ENCODE assay signal across 9 cellular contexts in genomic region chr2:96806468-96807126, GRCh38. TPM values are rescaled to one million over a fixed set of nuclear protein-coding genes. Genes with fewer than 3 reads are reported as not detected.
DNase-seq lines count a peak whose midpoint lies in the region; ATAC-seq and TF ChIP-seq lines count a peak whose summit lies in the region.
"Had no signal": no experiment of that assay in that cellular context is flagged by ENCODE, and none has a peak within 500 bp of the region (broad histone marks: within the 10 kb centered on the region; RNA-seq: fewer than 3 reads in every experiment).

No MANE protein-coding gene starts in this region.

- H3K36me3 Mint-ChIP-seq in activated CD4-positive, alpha-beta memory T cell treated with anti-CD3 and anti-CD28 coated beads for 36 hours, result peaks cover 1% of the 10 kb centered on the region

- H3K4me3 Mint-ChIP-seq in activated CD4-positive, alpha-beta memory T cell treated with anti-CD3 and anti-CD28 coated beads for 36 hours, result peak overlapping the region; percentile 45

- peaks cover 0 to 31% of the 10 kb centered on the region in 2 donors for H3K36me3 ChIP-seq in vagina

- no peak overlapping the region for H3K27ac ChIP-seq in vagina

- DNase-seq in Caki2 (ENCODE audit: low read depth) (peak; percentile 89), kidney glomerular epithelial cell (lab: John Stamatoyannopoulos, UW) (peak; percentile 35), cerebellar cortex (ENCODE audit: low spot score) (no peak), H4 (ENCODE audit: low spot score) (no peak), NCI-H345 (lab: John Stamatoyannopoulos, UW) (no peak), vagina (ENCODE audit: extremely low spot score in 2 of 2) (no peak)
- DNase-seq in activated CD4-positive, alpha-beta memory T cell treated with anti-CD3 and anti-CD28 coated beads for 36 hours, result peak; percentile 56
- DNase-seq: DMS153 had no signal

- no peaks in the 10 kb centered on the region for H3K9me3 Mint-ChIP-seq in activated CD4-positive, alpha-beta memory T cell treated with anti-CD3 and anti-CD28 coated beads for 36 hours

- peak; percentile 52 for ATAC-seq in GM21825 (IDR thresholded peaks at IDR 0.05; ENCODE audit: unreplicated experiment)

- peaks cover 13% of the 10 kb centered on the region for H3K4me1 Mint-ChIP-seq in activated CD4-positive, alpha-beta memory T cell treated with anti-CD3 and anti-CD28 coated beads for 36 hours (ENCODE audit: low read depth)

- H3K4me3 ChIP-seq in vagina, result no peak overlapping the region

- H3K4me1 ChIP-seq in vagina, result peaks cover 2% of the 10 kb centered on the region

- in situ Hi-C loops in Caki2 (cut with HindIII; ENCODE audit: low pct_unique_long_range_greater_than_20kb, low sequenced_read_pairs), result no loop called here

- H3K27ac Mint-ChIP-seq in activated CD4-positive, alpha-beta memory T cell treated with anti-CD3 and anti-CD28 coated beads for 36 hours, result peak overlapping the region; percentile 68

- TF ChIP-seq POLR2A in vagina (IDR thresholded peaks at IDR 0.05), result no peak

- H3K27me3 ChIP-seq in vagina, result no peaks in the 10 kb centered on the region

- CTCF ChIA-PET in activated CD4-positive, alpha-beta memory T cell treated with anti-CD3 and anti-CD28 coated beads for 36 hours (lab: Charles Lee), result interaction anchor here (0.6 to 1.4 kb wide), 5 partner anchors 10 to 204 kb away, joined by 3 to 4 read pairs (median 3); partner anchors contain the start of gene CNNM3

- POLR2A ChIA-PET in activated CD4-positive, alpha-beta memory T cell treated with anti-CD3 and anti-CD28 coated beads for 36 hours (lab: Charles Lee), result interaction anchor here (1.5 kb wide), 1 partner anchor 269 kb away, joined by 3 read pairs; no protein-coding TSS in a partner anchor

- H3K27me3 Mint-ChIP-seq in activated CD4-positive, alpha-beta memory T cell treated with anti-CD3 and anti-CD28 coated beads for 36 hours, result no peaks in the 10 kb centered on the region

- intact Hi-C loops in activated CD4-positive, alpha-beta memory T cell treated with anti-CD3 and anti-CD28 coated beads for 36 hours (cut with micrococcal nuclease), result loop anchor here (1.0 to 10.0 kb wide), 2 partner anchors 10 to 172 kb away; partner anchors contain the start of genes CNNM3 and KANSL3
- intact Hi-C loops in vagina (cut with DNase I), result no loop called here

- H3K9me3 ChIP-seq in vagina, result no peaks in the 10 kb centered on the region

- no peak for TF ChIP-seq CTCF in vagina (IDR thresholded peaks at IDR 0.05)

RNA-seq across cellular contexts. Expression of gene CNNM3, which starts 9.5 kb away (rescaled TPM):
- 28.7 and 41.7 TPM in 2 replicates for total RNA-seq in Caki2 (2014; rRNA removed; shearing (Covaris generic); ENCODE audit: low replicate concordance)
- 10 to 100 TPM; 16.3 to 22.2 TPM for total RNA-seq in activated CD4-positive, alpha-beta memory T cell treated with anti-CD3 and anti-CD28 coated beads for 36 hours
- 3.4 and 3.5 TPM in 2 replicates for total RNA-seq in H4 (2014; rRNA removed; shearing (Covaris generic))
- 16.5 TPM for total RNA-seq in vagina

RNA-seq across cellular contexts. Expression of gene ANKRD23, which starts 37.2 kb away (rescaled TPM):
- total RNA-seq in Caki2 (2014; rRNA removed; shearing (Covaris generic); ENCODE audit: low replicate concordance), result 1.3 and 9.4 TPM in 2 replicates
- total RNA-seq in activated CD4-positive, alpha-beta memory T cell treated with anti-CD3 and anti-CD28 coated beads for 36 hours, result 1 to 10 TPM; 5.8 to 7.6 TPM
- 0.55 and 0.58 TPM in 2 replicates for total RNA-seq in H4 (2014; rRNA removed; shearing (Covaris generic))
- total RNA-seq in vagina, result 0.98 TPM

RNA-seq across cellular contexts. Expression of gene CNNM4, which starts 45.9 kb away (rescaled TPM):
- total RNA-seq in Caki2 (2014; rRNA removed; shearing (Covaris generic); ENCODE audit: low replicate concordance), result 23.5 and 24.3 TPM in 2 replicates
- 1 to 10 TPM; 7.5 to 8.2 TPM for total RNA-seq in activated CD4-positive, alpha-beta memory T cell treated with anti-CD3 and anti-CD28 coated beads for 36 hours
- total RNA-seq in H4 (2014; rRNA removed; shearing (Covaris generic)), result 3.0 and 3.4 TPM in 2 replicates
- 8.3 TPM for total RNA-seq in vagina

RNA-seq across cellular contexts. Expression of gene ANKRD39, which starts 51.2 kb away (rescaled TPM):
- total RNA-seq in Caki2 (2014; rRNA removed; shearing (Covaris generic); ENCODE audit: low replicate concordance), result 33.2 and 53.3 TPM in 2 replicates
- 10 to 100 TPM; 29.0 to 35.1 TPM for total RNA-seq in activated CD4-positive, alpha-beta memory T cell treated with anti-CD3 and anti-CD28 coated beads for 36 hours
- total RNA-seq in H4 (2014; rRNA removed; shearing (Covaris generic)), result 11.0 and 17.7 TPM in 2 replicates
- total RNA-seq in vagina, result 20.4 TPM

Comparison
In these comparisons a context has a peak if more than half of its experiments do, and no peak if none do; other contexts are left out.
1. DNase-seq: peak in Caki2 (single experiment), activated CD4-positive, alpha-beta memory T cell treated with anti-CD3 and anti-CD28 coated beads for 36 hours (single experiment) and kidney glomerular epithelial cell (single experiment); none in cerebellar cortex (single experiment), H4 (single experiment), NCI-H345 (single experiment) and vagina (0 of 2).